In genomic region chr15:65042776-65043322, GRCh38 we compare ENCODE assay signal across 1 cellular context.
TF ChIP-seq lines count a peak whose summit lies in the region.

No MANE protein-coding gene starts in this region.

TF ChIP-seq in IMR-90, 13 proteins besides CTCF, POLR2A, EP300 and RAD21:
- TF ChIP-seq CHD1 (IDR thresholded peaks at IDR 0.05; ENCODE audit: low read depth, low read length) (no peak), RFX5 (IDR thresholded peaks at IDR 0.05; ENCODE audit: low read depth, low read length) (no peak), ELK1 (IDR thresholded peaks at IDR 0.05; ENCODE audit: borderline replicate concordance, low read depth, low read length) (no peak), RCOR1 (IDR thresholded peaks at IDR 0.05; ENCODE audit: insufficient replicate concordance, low read length) (no peak), MXI1 (IDR thresholded peaks at IDR 0.05; ENCODE audit: borderline replicate concordance, low read depth, low read length) (no peak), FOS (IDR thresholded peaks at IDR 0.05; ENCODE audit: low read depth, low read length) (no peak), MAZ (IDR thresholded peaks at IDR 0.05; ENCODE audit: borderline replicate concordance, low read depth, low read length) (no peak), USF2 (IDR thresholded peaks at IDR 0.05; ENCODE audit: low read depth, low read length) (no peak), NFE2L2 (IDR thresholded peaks at IDR 0.05; ENCODE audit: low read depth, low read length) (no peak)
TF ChIP-seq in IMR-90: peak in this region for 0.
